18 cellular contexts compared by ENCODE assay signal in the genomic region with DNA sequence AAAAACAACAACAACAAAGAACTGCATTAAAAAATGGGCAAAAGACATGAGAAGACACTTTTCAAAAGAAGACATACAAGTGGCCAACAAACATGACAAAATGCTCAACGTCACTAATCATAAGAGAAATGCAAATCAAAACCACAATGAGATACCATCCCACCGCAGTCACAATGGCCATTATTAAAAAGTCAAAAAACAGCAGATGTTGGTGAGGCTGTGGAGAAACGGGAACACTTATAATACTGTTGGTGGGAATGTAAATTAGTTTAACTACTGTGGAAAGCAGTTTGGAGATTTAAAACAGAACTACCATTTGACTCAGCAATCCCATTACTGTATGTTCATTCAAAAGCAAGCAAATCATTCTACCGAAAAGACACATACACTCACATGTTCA. TPM values are rescaled to one million over a fixed set of nuclear protein-coding genes. Genes with fewer than 3 reads are reported as not detected.
A peak's percentile ranks its signal among the peaks of the same experiment; 100 is the strongest.
DNase-seq lines count a peak whose midpoint lies in the region; ATAC-seq and TF ChIP-seq lines count a peak whose summit lies in the region.
"Had no signal": no experiment of that assay in that cellular context is flagged by ENCODE, and none has a peak within 500 bp of the region (broad histone marks: within the 10 kb centered on the region; RNA-seq: fewer than 3 reads in every experiment).

No MANE protein-coding gene starts in this region.

- ATAC-seq in GM23338, result no peak
- ATAC-seq in HG03354 (IDR thresholded peaks at IDR 0.05; ENCODE audit: poor library complexity, severe bottlenecking, unreplicated experiment), result no peak
- ATAC-seq: HCT116 had no signal

- in situ Hi-C loops in SK-MEL-5 (cut with HindIII; ENCODE audit: low pct_unique_long_range_greater_than_20kb, low sequenced_read_pairs), result no loop called here

- H3K9me3 Mint-ChIP-seq in GM23338, result no peaks in the 10 kb centered on the region
- no peaks in the 10 kb centered on the region for H3K9me3 Mint-ChIP-seq in activated CD4-positive, alpha-beta memory T cell treated with anti-CD3 and anti-CD28 coated beads, Interleukin-2, amount 10 ng/mL, durations not matched to agents 7 days and 5 days
- H3K9me3 Mint-ChIP-seq: CD8-positive, alpha-beta memory T cell; H9 had no signal

- no peak overlapping the region for H3K27ac ChIP-seq in GM23338 (ENCODE audit: low read depth)
- H3K27ac ChIP-seq: BLaER1, C4-2B, GM23248 had no signal

- H3K4me1 ChIP-seq in GM23338 (ENCODE audit: insufficient read depth), result peaks cover 19% of the 10 kb centered on the region

- POLR2A ChIA-PET in activated CD4-positive, alpha-beta memory T cell treated with anti-CD3 and anti-CD28 coated beads, Interleukin-2, amount 10 ng/mL, durations not matched to agents 7 days and 5 days (lab: Charles Lee), result no interaction called here

- no peaks in the 10 kb centered on the region for H3K79me2 ChIP-seq in GM23338 (replicated peaks; ENCODE audit: insufficient read depth)

- H3F3A ChIP-seq in GM23338 (replicated peaks; ENCODE audit: low read depth), result no peaks in the 10 kb centered on the region

- peak overlapping the region; percentile 15; the same call in 1 of the 2 replicates for H3K27ac Mint-ChIP-seq in GM23338
- H3K27ac Mint-ChIP-seq in activated CD4-positive, alpha-beta memory T cell treated with anti-CD3 and anti-CD28 coated beads, Interleukin-2, amount 10 ng/mL, durations not matched to agents 7 days and 5 days, result no peak overlapping the region
- H3K27ac Mint-ChIP-seq: B cell; CD8-positive, alpha-beta memory T cell; H9 had no signal

- H4K20me1 ChIP-seq in GM23338 (replicated peaks; ENCODE audit: insufficient read depth), result no peaks in the 10 kb centered on the region
- H4K20me1 ChIP-seq: BLaER1 had no signal

- H3K36me3 ChIP-seq in GM23338 (ENCODE audit: insufficient read depth), result no peaks in the 10 kb centered on the region
- H3K36me3 ChIP-seq: BLaER1 had no signal

- no peak overlapping the region for H3K4me3 Mint-ChIP-seq in GM23338
- no peak overlapping the region for H3K4me3 Mint-ChIP-seq in activated CD4-positive, alpha-beta memory T cell treated with anti-CD3 and anti-CD28 coated beads, Interleukin-2, amount 10 ng/mL, durations not matched to agents 7 days and 5 days
- H3K4me3 Mint-ChIP-seq: B cell; CD4-positive, CD25-positive, alpha-beta regulatory T cell; CD8-positive, alpha-beta memory T cell; H9 had no signal

- no peaks in the 10 kb centered on the region for H3K27me3 ChIP-seq in GM23338 (ENCODE audit: insufficient read depth)
- H3K27me3 ChIP-seq: BLaER1 had no signal

- DNase-seq in GM23338 (ENCODE audit: low spot score), result no peak
- DNase-seq in NCI-H526 treated with DMSO at 0.1 percent for 48 hours (lab: John Stamatoyannopoulos, UW), result peak; percentile 98
- DNase-seq in SK-MEL-5 (ENCODE audit: low read depth, low spot score), result peak; percentile 55
- DNase-seq in foreskin melanocyte, result peak; percentile 25
- no peak for DNase-seq in activated CD4-positive, alpha-beta memory T cell treated with anti-CD3 and anti-CD28 coated beads, Interleukin-2, amount 10 ng/mL, durations not matched to agents 7 days and 5 days
- DNase-seq in Ammon's horn (ENCODE audit: low spot score), result no peak
- DNase-seq: CD4-positive, CD25-positive, alpha-beta regulatory T cell; CD8-positive, alpha-beta memory T cell; DMS 273 treated with DMSO at 0.1 percent for 48 hours; DMS79; GF-D8; GM23248; H9 had no signal

- H3K4me2 ChIP-seq in GM23338, result no peak overlapping the region
- H3K4me2 ChIP-seq: BLaER1 had no signal

- CTCF ChIA-PET in activated CD4-positive, alpha-beta memory T cell treated with anti-CD3 and anti-CD28 coated beads, Interleukin-2, amount 10 ng/mL, durations not matched to agents 7 days and 5 days (lab: Charles Lee), result no interaction called here

- no peaks in the 10 kb centered on the region for H3K36me3 Mint-ChIP-seq in GM23338 (ENCODE audit: low read depth)
- no peaks in the 10 kb centered on the region for H3K36me3 Mint-ChIP-seq in activated CD4-positive, alpha-beta memory T cell treated with anti-CD3 and anti-CD28 coated beads, Interleukin-2, amount 10 ng/mL, durations not matched to agents 7 days and 5 days (ENCODE audit: low read depth)
- H3K36me3 Mint-ChIP-seq: CD8-positive, alpha-beta memory T cell had no signal

- no peak overlapping the region for H3K4me3 ChIP-seq in GM23338
- H3K4me3 ChIP-seq: BLaER1, GM23248 had no signal

- H2AFZ ChIP-seq in GM23338, result no peak overlapping the region
- H2AFZ ChIP-seq: GM23248 had no signal

- no peak for TF ChIP-seq CTCF in GM23338 (conservative IDR thresholded peaks at IDR 0.05; ENCODE audit: low read depth in 2 of 2)

- peaks cover 28% of the 10 kb centered on the region for H3K4me1 Mint-ChIP-seq in GM23338
- H3K4me1 Mint-ChIP-seq in activated CD4-positive, alpha-beta memory T cell treated with anti-CD3 and anti-CD28 coated beads, Interleukin-2, amount 10 ng/mL, durations not matched to agents 7 days and 5 days, result peaks cover 4% of the 10 kb centered on the region

- peaks cover 1% of the 10 kb centered on the region for H3K27me3 Mint-ChIP-seq in GM23338 (ENCODE audit: insufficient read depth, low read depth, poor library complexity)
- peaks cover 30% of the 10 kb centered on the region for H3K27me3 Mint-ChIP-seq in activated CD4-positive, alpha-beta memory T cell treated with anti-CD3 and anti-CD28 coated beads, Interleukin-2, amount 10 ng/mL, durations not matched to agents 7 days and 5 days

- H3K9me2 ChIP-seq in GM23338 (ENCODE audit: insufficient read depth), result peaks cover 7% of the 10 kb centered on the region; the same call in 1 of the 2 replicates

TF ChIP-seq in GM23338, 12 proteins besides CTCF, POLR2A, EP300 and RAD21 (continues in another document):
- TF ChIP-seq ZNF462 (CRISPR knock-in tag; IDR thresholded peaks at IDR 0.05) (no peak), STAT1 (IDR thresholded peaks at IDR 0.05; ENCODE audit: unreplicated experiment) (no peak), EZH2phosphoT487 (IDR thresholded peaks at IDR 0.05; ENCODE audit: unreplicated experiment) (no peak), ZNF114 (CRISPR knock-in tag; IDR thresholded peaks at IDR 0.05) (no peak)

RNA-seq across cellular contexts. Expression of gene EIF1B, which starts 15.1 kb away (rescaled TPM):
- 24.4 and 37.6 TPM in 2 replicates for total RNA-seq in GM23338 (2014; rRNA removed; shearing (Covaris generic))
- 205 and 229 TPM in 2 replicates for polyA plus RNA-seq in GM23338 (2016; fragmentation: Nextera tagmentation; extraction: Ambion mirVana)
- total RNA-seq in SK-MEL-5 (2014; rRNA removed; shearing (Covaris generic)), result 21.9 and 24.6 TPM in 2 replicates
- polyA plus RNA-seq in SK-MEL-5 (2015; cell fraction: cytosol; rRNA removed), result 36.7 and 46.4 TPM in 2 replicates
- polyA plus RNA-seq in SK-MEL-5 (2015; cell fraction: nucleus; rRNA removed), result 60.6 and 81.0 TPM in 2 replicates
- 10 to 100 TPM; 39.2 to 41.9 TPM for total RNA-seq in activated CD4-positive, alpha-beta memory T cell treated with anti-CD3 and anti-CD28 coated beads, Interleukin-2, amount 10 ng/mL, durations not matched to agents 7 days and 5 days

Comparison
In these comparisons a context has a peak if more than half of its experiments do, and no peak if none do; other contexts are left out.
1. DNase-seq: peak in NCI-H526 treated with DMSO at 0.1 percent for 48 hours (single experiment), SK-MEL-5 (single experiment) and foreskin melanocyte (single experiment); none in GM23338 (single experiment), activated CD4-positive, alpha-beta memory T cell treated with anti-CD3 and anti-CD28 coated beads, Interleukin-2, amount 10 ng/mL, durations not matched to agents 7 days and 5 days (single experiment) and Ammon's horn (single experiment).